Comparison of ENCODE assay signal across 12 cellular contexts in the genomic region with DNA sequence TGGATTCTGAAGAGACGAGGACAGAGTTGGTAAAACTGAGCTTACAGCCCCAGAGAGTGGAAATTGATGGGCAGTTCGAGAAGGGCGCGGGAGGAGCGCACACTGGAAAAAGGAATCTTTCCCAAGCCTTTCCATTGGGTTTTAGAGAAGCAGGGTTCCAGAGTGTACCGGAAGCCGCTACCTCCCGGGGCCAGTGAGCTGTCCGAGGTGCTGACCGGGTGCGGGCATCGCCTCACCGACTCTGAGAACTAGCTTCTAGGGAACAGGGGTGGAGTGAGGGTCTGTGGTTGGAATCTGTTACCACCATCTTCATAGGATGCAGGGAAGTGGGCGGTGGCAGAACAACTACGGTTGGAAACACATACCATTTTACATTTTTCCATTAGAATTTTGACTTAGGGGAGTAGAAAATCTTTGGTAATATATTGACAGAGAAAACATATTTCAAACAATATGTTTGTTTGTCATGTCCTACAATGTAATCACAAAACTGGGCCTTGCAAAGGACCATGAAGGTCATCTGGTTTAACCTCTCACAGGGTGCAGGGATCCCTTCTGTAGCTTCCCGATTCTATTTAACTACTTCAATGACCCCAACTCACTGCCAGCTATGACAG. TPM values are rescaled to one million over a fixed set of nuclear protein-coding genes. Genes with fewer than 3 reads are reported as not detected.
DNase-seq lines count a peak whose midpoint lies in the region; ATAC-seq and TF ChIP-seq lines count a peak whose summit lies in the region.
"Had no signal": no experiment of that assay in that cellular context is flagged by ENCODE, and none has a peak within 500 bp of the region (broad histone marks: within the 10 kb centered on the region; RNA-seq: fewer than 3 reads in every experiment).

No MANE protein-coding gene starts in this region.

- H3K9me3 ChIP-seq in DND-41 (ENCODE audit: insufficient read depth, low read length, severe bottlenecking): no peaks in the 10 kb centered on the region
- peaks cover 0 to 3% (median 0%) of the 10 kb centered on the region in 4 donors for H3K9me3 ChIP-seq in liver (ENCODE audit: control insufficient read depth in 4 of 4, low read length in 3 of 4)
- no peaks in the 10 kb centered on the region for H3K9me3 ChIP-seq in CD8-positive, alpha-beta memory T cell (ENCODE audit: low read length)
- H3K9me3 ChIP-seq in Peyer's patch: no peaks in the 10 kb centered on the region

- H3K36me3 ChIP-seq in DND-41 (ENCODE audit: insufficient read depth, low read length) (no peaks in the 10 kb centered on the region), brain microvascular endothelial cell (replicated peaks) (no peaks in the 10 kb centered on the region), liver (ENCODE audit: control insufficient read depth in 4 of 4, insufficient read depth in 3 of 4, low read depth in 1 of 4, low read length in 3 of 4) (no peaks in the 10 kb centered on the region), Peyer's patch (no peaks in the 10 kb centered on the region)
- no peaks in the 10 kb centered on the region for H3K36me3 ChIP-seq in CD8-positive, alpha-beta memory T cell (ENCODE audit: insufficient read depth, low read length)

- in situ Hi-C loops in brain microvascular endothelial cell (cut with HindIII; ENCODE audit: low pct_ligation_motif_present, low sequenced_read_pairs): no loop called here

- H3K27me3 ChIP-seq in DND-41 (ENCODE audit: insufficient read depth, low read length, poor library complexity) (no peaks in the 10 kb centered on the region), brain microvascular endothelial cell (replicated peaks) (no peaks in the 10 kb centered on the region), liver (ENCODE audit: control insufficient read depth in 4 of 4, insufficient read depth in 4 of 4, low read length in 3 of 4) (peaks cover 0 to 6% (median under 1%) of the 10 kb centered on the region in 4 donors), Peyer's patch (no peaks in the 10 kb centered on the region)
- H3K27me3 ChIP-seq in CD8-positive, alpha-beta memory T cell (ENCODE audit: insufficient read depth, low read length, poor library complexity, severe bottlenecking): peaks cover 3% of the 10 kb centered on the region

- POLR2A ChIA-PET in CD8-positive, alpha-beta memory T cell (lab: Charles Lee): no interaction called here

- no peak overlapping the region for H3K27ac ChIP-seq in DND-41 (ENCODE audit: low read length)
- no peak overlapping the region for H3K27ac ChIP-seq in brain microvascular endothelial cell
- H3K27ac ChIP-seq in liver (ENCODE audit: low read depth in 1 of 2, low read length in 2 of 2): no peak overlapping the region
- H3K27ac ChIP-seq in CD8-positive, alpha-beta memory T cell (ENCODE audit: low read depth, low read length): no peak overlapping the region
- H3K27ac ChIP-seq in Peyer's patch: no peak overlapping the region

- TF ChIP-seq RAD21 in liver (IDR thresholded peaks at IDR 0.05): no peak

- H3K4me1 Mint-ChIP-seq in CD8-positive, alpha-beta memory T cell: no peaks in the 10 kb centered on the region

- no peaks in the 10 kb centered on the region for H3K4me1 ChIP-seq in DND-41 (ENCODE audit: insufficient read depth, low read length)
- no peaks in the 10 kb centered on the region for H3K4me1 ChIP-seq in liver (ENCODE audit: control insufficient read depth in 4 of 4, insufficient read depth in 4 of 4, low read length in 3 of 4)
- H3K4me1 ChIP-seq in CD8-positive, alpha-beta memory T cell (ENCODE audit: insufficient read depth, low read length): no peaks in the 10 kb centered on the region
- no peaks in the 10 kb centered on the region for H3K4me1 ChIP-seq in Peyer's patch

- ATAC-seq in DND-41 (ENCODE audit: insufficient read depth, low read depth): no peak
- ATAC-seq in GM21528 (IDR thresholded peaks at IDR 0.05; ENCODE audit: low FRiP score, unreplicated experiment): no peak
- ATAC-seq in GM19397 (IDR thresholded peaks at IDR 0.05; ENCODE audit: unreplicated experiment): no peak

- peak; percentile 32 for DNase-seq in DND-41
- DNase-seq in HK-2 (ENCODE audit: unreplicated experiment): peak; percentile 7
- peak; percentile 3 for DNase-seq in brain microvascular endothelial cell
- no peak for DNase-seq in CD8-positive, alpha-beta memory T cell
- DNase-seq in Peyer's patch: no peak
- DNase-seq: activated CD8-positive, alpha-beta memory T cell treated with anti-CD3 and anti-CD28 coated beads for 24 hours; central memory CD4-positive, alpha-beta T cell; MM.1S had no signal

- H3K4me3 ChIP-seq in DND-41 (ENCODE audit: low read depth in 1 of 2, low read length in 2 of 2): no peak overlapping the region
- H3K4me3 ChIP-seq in brain microvascular endothelial cell (ENCODE audit: low read depth, low read length): no peak overlapping the region
- no peak overlapping the region for H3K4me3 ChIP-seq in liver (ENCODE audit: low read depth in 1 of 3, low read length in 3 of 3)
- no peak overlapping the region for H3K4me3 ChIP-seq in CD8-positive, alpha-beta memory T cell (ENCODE audit: low read length)
- no peak overlapping the region for H3K4me3 ChIP-seq in Peyer's patch

- H3K9ac ChIP-seq in DND-41 (ENCODE audit: low read depth, low read length): no peak overlapping the region
- H3K9ac ChIP-seq in liver (ENCODE audit: low read depth in 1 of 2, low read length in 2 of 2): no peak overlapping the region

- TF ChIP-seq POLR2A in Peyer's patch (IDR thresholded peaks at IDR 0.05): no peak

- CTCF ChIA-PET in CD8-positive, alpha-beta memory T cell (lab: Charles Lee): no interaction called here

- no peak overlapping the region for H2AFZ ChIP-seq in DND-41 (ENCODE audit: low read depth, low read length)

- TF ChIP-seq CTCF in DND-41 (IDR thresholded peaks at IDR 0.05; ENCODE audit: borderline replicate concordance, extremely low read depth, low read length, poor library complexity, severe bottlenecking): no peak
- no peak for TF ChIP-seq CTCF in brain microvascular endothelial cell (IDR thresholded peaks at IDR 0.05; ENCODE audit: low read depth, low read length, missing control alignments)
- TF ChIP-seq CTCF in liver (IDR thresholded peaks at IDR 0.05; ENCODE audit: low read depth, low read length, missing input control): no peak
- TF ChIP-seq CTCF in Peyer's patch (IDR thresholded peaks at IDR 0.05): no peak

- no peaks in the 10 kb centered on the region for H4K20me1 ChIP-seq in DND-41 (ENCODE audit: insufficient read depth, low read length)

- no peak overlapping the region for H3K4me2 ChIP-seq in DND-41 (ENCODE audit: insufficient read depth, low read length)

- H3K4me3 Mint-ChIP-seq in CD8-positive, alpha-beta memory T cell: no peak overlapping the region

- peaks cover 0 to 2% (median 0%) of the 10 kb centered on the region in 3 donors for H3K36me3 Mint-ChIP-seq in CD8-positive, alpha-beta memory T cell

- H3K27me3 Mint-ChIP-seq in CD8-positive, alpha-beta memory T cell: peaks cover 7 to 52% of the 10 kb centered on the region in 2 donors

- no peaks in the 10 kb centered on the region for H3K79me2 ChIP-seq in DND-41 (ENCODE audit: insufficient read depth, low read length)

- 20% methylated on average over 16 of the region's 16 CpGs for WGBS in liver

- no peak overlapping the region for H3K27ac Mint-ChIP-seq in CD8-positive, alpha-beta memory T cell

- no peaks in the 10 kb centered on the region for H3K9me3 Mint-ChIP-seq in CD8-positive, alpha-beta memory T cell

TF ChIP-seq in liver, 16 proteins besides CTCF, POLR2A, EP300 and RAD21:
- TF ChIP-seq, protein P1, sequence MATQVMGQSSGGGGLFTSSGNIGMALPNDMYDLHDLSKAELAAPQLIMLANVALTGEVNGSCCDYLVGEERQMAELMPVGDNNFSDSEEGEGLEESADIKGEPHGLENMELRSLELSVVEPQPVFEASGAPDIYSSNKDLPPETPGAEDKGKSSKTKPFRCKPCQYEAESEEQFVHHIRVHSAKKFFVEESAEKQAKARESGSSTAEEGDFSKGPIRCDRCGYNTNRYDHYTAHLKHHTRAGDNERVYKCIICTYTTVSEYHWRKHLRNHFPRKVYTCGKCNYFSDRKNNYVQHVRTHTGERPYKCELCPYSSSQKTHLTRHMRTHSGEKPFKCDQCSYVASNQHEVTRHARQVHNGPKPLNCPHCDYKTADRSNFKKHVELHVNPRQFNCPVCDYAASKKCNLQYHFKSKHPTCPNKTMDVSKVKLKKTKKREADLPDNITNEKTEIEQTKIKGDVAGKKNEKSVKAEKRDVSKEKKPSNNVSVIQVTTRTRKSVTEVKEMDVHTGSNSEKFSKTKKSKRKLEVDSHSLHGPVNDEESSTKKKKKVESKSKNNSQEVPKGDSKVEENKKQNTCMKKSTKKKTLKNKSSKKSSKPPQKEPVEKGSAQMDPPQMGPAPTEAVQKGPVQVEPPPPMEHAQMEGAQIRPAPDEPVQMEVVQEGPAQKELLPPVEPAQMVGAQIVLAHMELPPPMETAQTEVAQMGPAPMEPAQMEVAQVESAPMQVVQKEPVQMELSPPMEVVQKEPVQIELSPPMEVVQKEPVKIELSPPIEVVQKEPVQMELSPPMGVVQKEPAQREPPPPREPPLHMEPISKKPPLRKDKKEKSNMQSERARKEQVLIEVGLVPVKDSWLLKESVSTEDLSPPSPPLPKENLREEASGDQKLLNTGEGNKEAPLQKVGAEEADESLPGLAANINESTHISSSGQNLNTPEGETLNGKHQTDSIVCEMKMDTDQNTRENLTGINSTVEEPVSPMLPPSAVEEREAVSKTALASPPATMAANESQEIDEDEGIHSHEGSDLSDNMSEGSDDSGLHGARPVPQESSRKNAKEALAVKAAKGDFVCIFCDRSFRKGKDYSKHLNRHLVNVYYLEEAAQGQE (IDR thresholded peaks at IDR 0.05): peak; percentile 98
- TF ChIP-seq NR2F2 (IDR thresholded peaks at IDR 0.05): no peak

RNA-seq across cellular contexts. Expression of a gene that starts 0.7 kb away (rescaled TPM):
- total RNA-seq in liver: not detected
- not detected for polyA plus RNA-seq in liver
- total RNA-seq in CD8-positive, alpha-beta memory T cell: not detected
- polyA plus RNA-seq in CD8-positive, alpha-beta memory T cell: not detected
- not detected for total RNA-seq in Peyer's patch
- total RNA-seq: omental fat pad had no signal

RNA-seq across cellular contexts. Expression of a gene that starts 53.5 kb away (rescaled TPM):
- total RNA-seq in liver: 1 to 10 TPM; 1.5 to 5.2 TPM
- polyA plus RNA-seq in liver: under 1 TPM; 0.11 to 0.47 TPM
- 10 to 100 TPM; 11.0 to 15.5 TPM for total RNA-seq in CD8-positive, alpha-beta memory T cell
- polyA plus RNA-seq in CD8-positive, alpha-beta memory T cell: 7.2 TPM
- total RNA-seq in Peyer's patch: 1 to 10 TPM in 3 of 4 donors, under 1 TPM in 1; 0.95 to 6.6 (median 2.8) TPM

Comparison
In these comparisons a context has a peak if more than half of its experiments do, and no peak if none do; other contexts are left out.
1. DNase-seq: peak in DND-41 (single experiment), HK-2 (single experiment) and brain microvascular endothelial cell (single experiment); none in CD8-positive, alpha-beta memory T cell (0 of 5) and Peyer's patch (0 of 3).